Comparison of ENCODE assay signal across 11 cellular contexts in the genomic region with DNA sequence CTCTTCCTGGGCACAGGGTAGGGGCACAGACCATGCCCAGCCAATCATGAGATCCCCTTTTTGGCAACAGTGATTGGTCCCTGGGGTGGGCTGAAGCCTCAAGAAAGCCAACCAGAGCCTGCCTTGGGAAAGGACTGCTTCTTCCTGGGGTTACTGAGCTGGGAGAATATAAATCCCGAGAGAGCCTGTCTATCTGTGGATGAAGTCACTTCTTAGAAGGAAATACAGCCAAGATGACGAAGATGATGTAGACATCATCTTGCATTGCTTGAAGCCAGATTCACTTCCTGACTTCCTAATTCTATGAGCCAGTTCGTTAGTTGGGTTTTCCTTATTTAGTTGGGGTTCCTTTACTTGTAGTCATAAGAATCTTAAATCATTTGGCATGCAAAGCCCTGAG. TPM values are rescaled to one million over a fixed set of nuclear protein-coding genes. Genes with fewer than 3 reads are reported as not detected.
DNase-seq lines count a peak whose midpoint lies in the region; ATAC-seq and TF ChIP-seq lines count a peak whose summit lies in the region.
"Had no signal": no experiment of that assay in that cellular context is flagged by ENCODE, and none has a peak within 500 bp of the region (broad histone marks: within the 10 kb centered on the region; RNA-seq: fewer than 3 reads in every experiment).

No MANE protein-coding gene starts in this region.

- no peaks in the 10 kb centered on the region for H3K36me3 ChIP-seq in adrenal gland (replicated peaks in 1 of 2)
- H3K36me3 ChIP-seq in skeletal muscle tissue (ENCODE audit: control insufficient read depth in 3 of 3, insufficient read depth in 3 of 3, low read length in 3 of 3), result no peaks in the 10 kb centered on the region

- no peaks in the 10 kb centered on the region for H3K9me3 ChIP-seq in adrenal gland (replicated peaks in 1 of 3)
- H3K9me3 ChIP-seq in skeletal muscle tissue (ENCODE audit: control insufficient read depth in 3 of 3, low read length in 3 of 3), result no peaks in the 10 kb centered on the region

- 32 to 56% (median 49%) methylated on average over 3 of the region's 3 CpGs for WGBS in adrenal gland, 4 donors

- no peak for TF ChIP-seq POLR2A in adrenal gland (IDR thresholded peaks at IDR 0.05)

- H3K4me1 ChIP-seq in adrenal gland (replicated peaks in 1 of 2) (peaks cover 22 to 39% of the 10 kb centered on the region in 2 donors), skeletal muscle tissue (ENCODE audit: control insufficient read depth in 3 of 3, insufficient read depth in 3 of 3, low read length in 3 of 3) (peaks cover 19 to 21% (median 20%) of the 10 kb centered on the region in 3 donors)

- no peak for ATAC-seq in HG03432 (IDR thresholded peaks at IDR 0.05; ENCODE audit: unreplicated experiment)
- ATAC-seq: HCT116, left lobe of liver had no signal

- H3K4me3 ChIP-seq in adrenal gland, result no peak overlapping the region
- peak overlapping the region in 1 of 3 donors; percentile 31 for H3K4me3 ChIP-seq in skeletal muscle tissue (ENCODE audit: low read length in 3 of 3)

- intact Hi-C loops in adrenal gland (cut with DNase I), result no loop called here

- peak; percentile 47 for DNase-seq in GOT3 (lab: John Stamatoyannopoulos, UW)
- no peak for DNase-seq in adrenal gland
- peak; percentile 57 for DNase-seq in foreskin melanocyte
- DNase-seq in NCI-H446 treated with DMSO at 0.1 percent for 48 hours (lab: John Stamatoyannopoulos, UW), result no peak
- no peak for DNase-seq in mesenteric fat pad (ENCODE audit: low spot score)
- no peak for DNase-seq in SK-N-DZ (ENCODE audit: low spot score)

- no peak overlapping the region for H3K9ac ChIP-seq in skeletal muscle tissue (ENCODE audit: low read depth in 1 of 3, low read length in 3 of 3)

- TF ChIP-seq CTCF in adrenal gland (IDR thresholded peaks at IDR 0.05), result no peak

- H3K27ac ChIP-seq in adrenal gland, result peak overlapping the region in 4 of 5 donors; percentile 43 to 64 (median 56)
- peak overlapping the region; percentile 77 for H3K27ac ChIP-seq in skeletal muscle tissue (ENCODE audit: low read depth, low read length)

- no peaks in the 10 kb centered on the region for H3K27me3 ChIP-seq in adrenal gland
- H3K27me3 ChIP-seq in skeletal muscle tissue (ENCODE audit: control insufficient read depth in 3 of 3, insufficient read depth in 3 of 3, low read length in 3 of 3), result no peaks in the 10 kb centered on the region

RNA-seq across cellular contexts. Expression of a gene that starts 50.1 kb away (rescaled TPM):
- total RNA-seq in adrenal gland (10 to 100 TPM; 16.9 to 32.9 (median 24.1) TPM), skeletal muscle tissue (13.0 TPM), mesenteric fat pad (20.0 TPM)
- 10 to 100 TPM in 2 of 3 donors, 1 to 10 TPM in 1; 7.0 to 30.0 (median 13.5) TPM for polyA plus RNA-seq in adrenal gland
- polyA plus RNA-seq in SK-N-DZ (2014; cell fraction: cytosol; rRNA removed), result 29.7 and 38.6 TPM in 2 replicates
- polyA plus RNA-seq in SK-N-DZ (2014; cell fraction: nucleus; rRNA removed), result 28.4 and 33.5 TPM in 2 replicates

RNA-seq across cellular contexts. Expression of a gene that starts 60.0 kb away (rescaled TPM):
- total RNA-seq in adrenal gland, result 10 to 100 TPM in 2 of 8 donors, 1 to 10 TPM in 5, not detected in 1; 3.1 to 12.8 (median 8.9) TPM
- polyA plus RNA-seq in adrenal gland, result 10 to 100 TPM; 12.6 to 29.4 (median 17.4) TPM
- total RNA-seq in skeletal muscle tissue, result not detected
- total RNA-seq in mesenteric fat pad, result not detected
- polyA plus RNA-seq in SK-N-DZ (2014; cell fraction: cytosol; rRNA removed), result 30.8 and 33.4 TPM in 2 replicates
- 18.4 and 28.8 TPM in 2 replicates for polyA plus RNA-seq in SK-N-DZ (2014; cell fraction: nucleus; rRNA removed)
- total RNA-seq: left lobe of liver, posterior vena cava had no signal

Comparison
In these comparisons a context has a peak if more than half of its experiments do, and no peak if none do; other contexts are left out.
1. DNase-seq: peak in GOT3 (single experiment) and foreskin melanocyte (single experiment); none in adrenal gland (0 of 7), NCI-H446 treated with DMSO at 0.1 percent for 48 hours (single experiment), mesenteric fat pad (single experiment) and SK-N-DZ (single experiment).